ENCODE assay signal across 9 cellular contexts in genomic region chr1:175192630-175193338, GRCh38. TPM values are rescaled to one million over a fixed set of nuclear protein-coding genes. Genes with fewer than 3 reads are reported as not detected.
A peak's percentile ranks its signal among the peaks of the same experiment; 100 is the strongest.
DNase-seq lines count a peak whose midpoint lies in the region; ATAC-seq, FAIRE-seq and TF ChIP-seq lines count a peak whose summit lies in the region.
"Had no signal": no experiment of that assay in that cellular context is flagged by ENCODE, and none has a peak within 500 bp of the region (broad histone marks: within the 10 kb centered on the region; RNA-seq: fewer than 3 reads in every experiment).

TSS of gene KIAA0040 (minus strand) at chr1:175192776. CDS start at chr1:175161013, 31,763 bp downstream.

- ATAC-seq in GM19467 (IDR thresholded peaks at IDR 0.05; ENCODE audit: unreplicated experiment) (peak; percentile 38), left cardiac atrium (peak; percentile 80 to 92), GM18870 (IDR thresholded peaks at IDR 0.05; ENCODE audit: unreplicated experiment) (no peak)

- in situ Hi-C loops in SK-MEL-5 (cut with HindIII; ENCODE audit: low pct_unique_long_range_greater_than_20kb, low sequenced_read_pairs): no loop called here

- peaks cover 5% of the 10 kb centered on the region for H3K4me1 ChIP-seq in rectal smooth muscle tissue (ENCODE audit: control insufficient read depth, insufficient read depth, low read length)

- intact Hi-C loops in Calu3 (cut with micrococcal nuclease; ENCODE audit: unreplicated experiment) (loop anchor here (1.0 to 5.0 kb wide), 2 partner anchors 37 to 75 kb away; no protein-coding TSS in a partner anchor), left cardiac atrium (cut with DNase I) (no loop called here)

- peaks cover 22% of the 10 kb centered on the region for H3K36me3 Mint-ChIP-seq in Calu3 (ENCODE audit: insufficient read depth, unreplicated experiment)
- H3K36me3 Mint-ChIP-seq in activated naive CD4-positive, alpha-beta T cell treated with anti-CD3 and anti-CD28 coated beads, Interleukin-2, amount 50 U/mL, for 24 hours: no peaks in the 10 kb centered on the region

- CTCF ChIA-PET in Calu3 (lab: Charles Lee): interaction anchor here (1.4 to 1.7 kb wide), 3 partner anchors 29 to 41 kb away, joined by 7 to 14 read pairs (median 11); no protein-coding TSS in a partner anchor

- no peaks in the 10 kb centered on the region for H3K27me3 Mint-ChIP-seq in Calu3 (ENCODE audit: unreplicated experiment)
- H3K27me3 Mint-ChIP-seq in activated naive CD4-positive, alpha-beta T cell treated with anti-CD3 and anti-CD28 coated beads, Interleukin-2, amount 50 U/mL, for 24 hours: no peaks in the 10 kb centered on the region

- BruUV-seq in Calu3 (replicated peaks; lab: Mats Ljungman, UMichigan): TSS peak; percentile 90

- FAIRE-seq in HTR-8/SVneo (lab: Jason Lieb, UNC): no peak
- FAIRE-seq: endometrium had no signal

- TF ChIP-seq CTCF in Calu3 (IDR thresholded peaks at IDR 0.05; ENCODE audit: unreplicated experiment): peak; percentile 13

- H3K27ac ChIP-seq in rectal smooth muscle tissue (ENCODE audit: low read depth, low read length): peak within 1 kb of the TSS; percentile 69

- H3K36me3 ChIP-seq in rectal smooth muscle tissue (ENCODE audit: control insufficient read depth, insufficient read depth, low read length): no peaks in the 10 kb centered on the region

- DNase-seq in Calu3 (peak; percentile 87), HTR-8/SVneo (ENCODE audit: insufficient read length, low spot score) (peak; percentile 67), SK-MEL-5 (ENCODE audit: low read depth, low spot score) (peak; percentile 43), left cardiac atrium (peak; percentile 84)

- peak within 1 kb of the TSS; percentile 85 for H3K9ac ChIP-seq in rectal smooth muscle tissue (ENCODE audit: low read length)

- H3K27ac Mint-ChIP-seq in Calu3 (ENCODE audit: unreplicated experiment): peak within 1 kb of the TSS; percentile 89
- H3K27ac Mint-ChIP-seq in activated naive CD4-positive, alpha-beta T cell treated with anti-CD3 and anti-CD28 coated beads, Interleukin-2, amount 50 U/mL, for 24 hours: peak within 1 kb of the TSS; percentile 94

- peak within 1 kb of the TSS; percentile 86 for H3K4me3 Mint-ChIP-seq in Calu3 (ENCODE audit: low read depth, unreplicated experiment)
- H3K4me3 Mint-ChIP-seq in activated naive CD4-positive, alpha-beta T cell treated with anti-CD3 and anti-CD28 coated beads, Interleukin-2, amount 50 U/mL, for 24 hours: peak within 1 kb of the TSS; percentile 97

- no peaks in the 10 kb centered on the region for H3K27me3 ChIP-seq in rectal smooth muscle tissue (ENCODE audit: control insufficient read depth, insufficient read depth, low read length)

- peaks cover 48% of the 10 kb centered on the region for H3K4me1 Mint-ChIP-seq in Calu3 (ENCODE audit: low read depth, unreplicated experiment)
- peaks cover 52% of the 10 kb centered on the region for H3K4me1 Mint-ChIP-seq in activated naive CD4-positive, alpha-beta T cell treated with anti-CD3 and anti-CD28 coated beads, Interleukin-2, amount 50 U/mL, for 24 hours

- H3K9me3 Mint-ChIP-seq in Calu3 (ENCODE audit: low read depth, unreplicated experiment): no peaks in the 10 kb centered on the region
- H3K9me3 Mint-ChIP-seq in activated naive CD4-positive, alpha-beta T cell treated with anti-CD3 and anti-CD28 coated beads, Interleukin-2, amount 50 U/mL, for 24 hours: no peaks in the 10 kb centered on the region

- H3K4me3 ChIP-seq in rectal smooth muscle tissue (ENCODE audit: low read length): peak within 1 kb of the TSS; percentile 91

RNA-seq across cellular contexts. Expression of gene KIAA0040, which starts in this region (rescaled TPM):
- total RNA-seq in Calu3 (2022) (24.3 and 33.4 TPM in 2 replicates), left cardiac atrium (10 to 100 TPM; 17.3 to 28.5 TPM)
- 1.1 and 1.5 TPM in 2 replicates for total RNA-seq in SK-MEL-5 (2014; rRNA removed; shearing (Covaris generic))
- polyA plus RNA-seq in SK-MEL-5 (2015; cell fraction: cytosol; rRNA removed): 2.2 and 2.3 TPM in 2 replicates
- 0.70 and 2.4 TPM in 2 replicates for polyA plus RNA-seq in SK-MEL-5 (2015; cell fraction: nucleus; rRNA removed)
